In genomic region chr3:171113716-171114115, GRCh38 we compare ENCODE assay signal across 15 cellular contexts.
DNase-seq lines count a peak whose midpoint lies in the region; ATAC-seq and TF ChIP-seq lines count a peak whose summit lies in the region.
"Had no signal": no experiment of that assay in that cellular context is flagged by ENCODE, and none has a peak within 500 bp of the region (broad histone marks: within the 10 kb centered on the region; RNA-seq: fewer than 3 reads in every experiment).

No MANE protein-coding gene starts in this region.

- H3F3A ChIP-seq in OCI-LY1 (ENCODE audit: insufficient read depth, low read length): no peaks in the 10 kb centered on the region

- H3K4me2 ChIP-seq in OCI-LY1 (ENCODE audit: low read length): no peak overlapping the region

- ATAC-seq in Right ventricle myocardium inferior (peak; percentile 39), right cardiac atrium (no peak)
- ATAC-seq: activated CD8-positive, alpha-beta T cell treated with anti-CD3 and anti-CD28 coated beads, Interleukin-2, amount 10 ng/mL, durations not matched to agents 7 days and 5 days; activated T-helper 17 cell treated with anti-CD3 and anti-CD28 coated beads, Interleukin-2, amount 50 U/mL, for 72 hours had no signal

- H3K9me3 ChIP-seq in right cardiac atrium (ENCODE audit: control insufficient read depth, low read length) (no peaks in the 10 kb centered on the region), OCI-LY1 (ENCODE audit: low read length) (no peaks in the 10 kb centered on the region)
- H3K9me3 ChIP-seq: neutrophil, stomach had no signal

- no peak overlapping the region for H3K9ac ChIP-seq in OCI-LY1 (ENCODE audit: low read length)

- no peak for DNase-seq in Right ventricle myocardium inferior (ENCODE audit: missing footprints)
- no peak for DNase-seq in right cardiac atrium
- no peak for DNase-seq in fibroblast of mammary gland (ENCODE audit: low read depth)
- DNase-seq in retinal pigment epithelial cell (ENCODE audit: low read depth): no peak
- no peak for DNase-seq in HPDE6-E6E7 (ENCODE audit: extremely low spot score)
- DNase-seq in activated CD4-positive, CD25-positive, alpha-beta regulatory T cell (lab: John Stamatoyannopoulos, UW): no peak
- no peak for DNase-seq in activated effector memory CD4-positive, alpha-beta T cell treated with anti-CD3 and anti-CD28 coated beads, Interleukin-2, amount 50 U/mL, for 16 hours
- DNase-seq: activated CD8-positive, alpha-beta T cell treated with anti-CD3 and anti-CD28 coated beads, Interleukin-2, amount 10 ng/mL, durations not matched to agents 7 days and 5 days; aorta; dorsolateral prefrontal cortex; stomach had no signal

- H3K36me3 ChIP-seq in OCI-LY1 (ENCODE audit: insufficient read depth, low read length): no peaks in the 10 kb centered on the region
- H3K36me3 ChIP-seq: neutrophil had no signal

- intact Hi-C loops in Right ventricle myocardium inferior (cut with DNase I): no loop called here
- intact Hi-C loops in right cardiac atrium (cut with DNase I): no loop called here

- 73% methylated on average over 3 of the region's 3 CpGs for WGBS in right cardiac atrium

- H3K4me1 ChIP-seq in right cardiac atrium (ENCODE audit: control insufficient read depth, insufficient read depth, low read length): peaks cover 2% of the 10 kb centered on the region
- H3K4me1 ChIP-seq in OCI-LY1 (ENCODE audit: insufficient read depth, low read length, severe bottlenecking): no peaks in the 10 kb centered on the region
- H3K4me1 ChIP-seq: stomach had no signal

- H3K27me3 ChIP-seq in right cardiac atrium (ENCODE audit: control insufficient read depth, insufficient read depth): no peaks in the 10 kb centered on the region
- H3K27me3 ChIP-seq in OCI-LY1 (ENCODE audit: insufficient read depth, low read length): no peaks in the 10 kb centered on the region
- H3K27me3 ChIP-seq: dorsolateral prefrontal cortex, neutrophil, stomach had no signal

- TF ChIP-seq CTCF in OCI-LY1 (IDR thresholded peaks at IDR 0.05; ENCODE audit: low read length) (0 out of 2 replicates have a peak, but pooled peaks have one; percentile 9), fibroblast of mammary gland (conservative IDR thresholded peaks at IDR 0.05; ENCODE audit: control insufficient read depth, insufficient read depth, low read depth, low read length) (peak; percentile 5), retinal pigment epithelial cell (conservative IDR thresholded peaks at IDR 0.05; ENCODE audit: low read depth, low read length) (peak; percentile 21)

- H3K4me3 ChIP-seq in right cardiac atrium (ENCODE audit: low read length): no peak overlapping the region
- no peak overlapping the region for H3K4me3 ChIP-seq in OCI-LY1 (ENCODE audit: low read depth, low read length, poor library complexity, severe bottlenecking)
- no peak overlapping the region for H3K4me3 ChIP-seq in fibroblast of mammary gland (ENCODE audit: control insufficient read depth, low read depth, low read length)
- no peak overlapping the region for H3K4me3 ChIP-seq in retinal pigment epithelial cell (ENCODE audit: low read length)
- H3K4me3 ChIP-seq: dorsolateral prefrontal cortex, skin epidermis, stomach had no signal

- H3K9me2 ChIP-seq in OCI-LY1 (ENCODE audit: low read depth, low read length): no peaks in the 10 kb centered on the region; the same call in 1 of the 2 replicates

- H2AFZ ChIP-seq in OCI-LY1 (ENCODE audit: low read length): no peak overlapping the region

- H3K27ac ChIP-seq in right cardiac atrium (ENCODE audit: low read length): no peak overlapping the region
- H3K27ac ChIP-seq in OCI-LY1 (ENCODE audit: low read depth, low read length, poor library complexity, severe bottlenecking): no peak overlapping the region
- H3K27ac ChIP-seq: dorsolateral prefrontal cortex, neutrophil, skin epidermis, stomach had no signal

- H3K79me2 ChIP-seq in OCI-LY1 (ENCODE audit: insufficient read depth, low read length): no peaks in the 10 kb centered on the region

- H4K20me1 ChIP-seq in OCI-LY1 (ENCODE audit: insufficient read depth, low read length): no peaks in the 10 kb centered on the region
